In the genomic region with DNA sequence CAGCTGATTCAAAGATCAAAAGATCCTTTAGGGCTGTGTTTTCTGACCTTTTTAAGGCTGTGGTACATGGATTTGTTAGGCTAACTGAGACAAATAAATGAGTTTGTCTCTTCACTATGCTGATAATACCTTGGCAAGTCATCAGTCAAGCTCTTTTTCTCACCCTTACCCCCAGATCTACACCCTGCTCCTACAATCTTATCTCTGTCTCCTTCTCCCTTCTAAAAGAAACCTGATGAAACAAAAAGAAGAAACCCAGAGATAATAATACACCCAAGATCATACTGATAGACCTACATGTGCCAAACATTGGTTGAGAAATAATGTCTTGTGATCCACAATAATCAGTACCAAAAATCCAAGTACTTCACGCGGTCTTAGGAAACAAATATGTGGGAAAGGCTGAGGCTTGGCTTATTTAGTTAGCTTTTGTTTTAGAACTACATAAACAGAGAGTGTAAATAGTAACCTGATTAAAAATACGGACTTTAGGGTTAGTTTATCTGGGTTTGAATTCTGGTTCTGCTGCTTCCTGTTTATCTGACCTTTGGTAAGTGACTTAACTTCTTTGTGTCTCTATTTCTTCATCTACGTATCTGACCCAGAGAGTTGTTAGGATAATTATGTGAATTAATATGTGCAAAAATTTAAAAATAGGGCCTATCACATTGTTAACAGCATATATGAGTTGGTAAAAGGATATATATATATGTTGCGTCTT, we compare ENCODE assay signal across 1 cellular context.
A peak's percentile ranks its signal among the peaks of the same experiment; 100 is the strongest.
TF ChIP-seq lines count a peak whose summit lies in the region.

No MANE protein-coding gene starts in this region.

TF ChIP-seq in K562, 482 proteins besides CTCF, POLR2A, EP300 and RAD21 (continued from another document):
- TF ChIP-seq, protein P1, sequence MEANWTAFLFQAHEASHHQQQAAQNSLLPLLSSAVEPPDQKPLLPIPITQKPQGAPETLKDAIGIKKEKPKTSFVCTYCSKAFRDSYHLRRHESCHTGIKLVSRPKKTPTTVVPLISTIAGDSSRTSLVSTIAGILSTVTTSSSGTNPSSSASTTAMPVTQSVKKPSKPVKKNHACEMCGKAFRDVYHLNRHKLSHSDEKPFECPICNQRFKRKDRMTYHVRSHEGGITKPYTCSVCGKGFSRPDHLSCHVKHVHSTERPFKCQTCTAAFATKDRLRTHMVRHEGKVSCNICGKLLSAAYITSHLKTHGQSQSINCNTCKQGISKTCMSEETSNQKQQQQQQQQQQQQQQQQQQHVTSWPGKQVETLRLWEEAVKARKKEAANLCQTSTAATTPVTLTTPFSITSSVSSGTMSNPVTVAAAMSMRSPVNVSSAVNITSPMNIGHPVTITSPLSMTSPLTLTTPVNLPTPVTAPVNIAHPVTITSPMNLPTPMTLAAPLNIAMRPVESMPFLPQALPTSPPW (CRISPR knock-in tag; IDR thresholded peaks at IDR 0.05): peak; percentile 30; the same call in 1 of the 2 replicates
